8 cellular contexts compared by ENCODE assay signal in the genomic region with DNA sequence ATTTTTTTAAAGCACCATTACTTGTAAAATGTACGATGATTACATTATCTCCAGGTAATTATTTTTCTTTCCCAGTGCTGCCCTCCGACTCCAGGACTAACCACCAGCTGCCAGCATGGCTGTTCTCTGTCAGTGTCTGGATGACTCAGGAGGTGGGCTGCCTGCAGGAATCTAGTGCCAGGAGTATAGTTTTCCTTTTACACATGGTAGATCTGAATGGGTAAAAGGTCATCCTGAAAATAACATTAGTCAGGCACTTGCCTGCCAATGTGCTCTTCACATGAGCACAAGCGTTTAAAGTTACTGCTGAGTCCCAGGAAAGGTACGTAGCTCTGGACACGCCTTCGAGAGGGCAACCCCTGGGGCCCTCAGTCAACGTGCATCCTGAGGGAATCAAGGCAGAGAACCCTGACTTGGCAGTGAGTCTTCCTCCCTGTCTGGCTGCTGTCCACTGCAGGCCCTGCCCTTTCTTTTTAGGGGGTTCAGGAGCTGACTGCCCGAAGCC.
A peak's percentile ranks its signal among the peaks of the same experiment; 100 is the strongest.
DNase-seq lines count a peak whose midpoint lies in the region; ATAC-seq lines count a peak whose summit lies in the region.

No MANE protein-coding gene starts in this region.

- H3K27ac ChIP-seq in iPS-20b (ENCODE audit: low read length) (no peak overlapping the region), subcutaneous abdominal adipose tissue (ENCODE audit: low read depth, low read length) (peak overlapping the region; percentile 64)

- H3K36me3 ChIP-seq in iPS-20b (ENCODE audit: insufficient read depth, low read depth, low read length), result peaks cover 11% of the 10 kb centered on the region; the same call in 1 of the 2 replicates
- peaks cover 2 to 17% (median 12%) of the 10 kb centered on the region in 5 donors for H3K36me3 ChIP-seq in subcutaneous abdominal adipose tissue (ENCODE audit: control insufficient read depth in 5 of 5, insufficient read depth in 5 of 5, low read length in 5 of 5)

- H3K27me3 Mint-ChIP-seq in T-helper 1 cell treated with Interleukin-12 subunit alpha and Interleukin-12 subunit beta and Interleukin-4 antibody, amounts not matched to agents 30 μg/mL and 1 μg/mL, for 36 hours (ENCODE audit: low read depth), result no peaks in the 10 kb centered on the region
- peaks cover 2% of the 10 kb centered on the region for H3K27me3 Mint-ChIP-seq in activated naive CD8-positive, alpha-beta T cell treated with anti-CD3 and anti-CD28 coated beads, Interleukin-2, amount 50 U/mL, for 24 hours

- peaks cover 64% of the 10 kb centered on the region for H3K4me1 Mint-ChIP-seq in T-helper 1 cell treated with Interleukin-12 subunit alpha and Interleukin-12 subunit beta and Interleukin-4 antibody, amounts not matched to agents 30 μg/mL and 1 μg/mL, for 36 hours (ENCODE audit: low read depth)
- H3K4me1 Mint-ChIP-seq in activated naive CD8-positive, alpha-beta T cell treated with anti-CD3 and anti-CD28 coated beads, Interleukin-2, amount 50 U/mL, for 24 hours, result peaks cover 79% of the 10 kb centered on the region

- H3K27ac Mint-ChIP-seq in T-helper 1 cell treated with Interleukin-12 subunit alpha and Interleukin-12 subunit beta and Interleukin-4 antibody, amounts not matched to agents 30 μg/mL and 1 μg/mL, for 36 hours, result peak overlapping the region; percentile 99
- peak overlapping the region; percentile 98 for H3K27ac Mint-ChIP-seq in activated naive CD8-positive, alpha-beta T cell treated with anti-CD3 and anti-CD28 coated beads, Interleukin-2, amount 50 U/mL, for 24 hours

- no peaks in the 10 kb centered on the region for H3K9me3 Mint-ChIP-seq in T-helper 1 cell treated with Interleukin-12 subunit alpha and Interleukin-12 subunit beta and Interleukin-4 antibody, amounts not matched to agents 30 μg/mL and 1 μg/mL, for 36 hours
- H3K9me3 Mint-ChIP-seq in activated naive CD8-positive, alpha-beta T cell treated with anti-CD3 and anti-CD28 coated beads, Interleukin-2, amount 50 U/mL, for 24 hours, result no peaks in the 10 kb centered on the region

- H3K4me3 ChIP-seq in iPS-20b (ENCODE audit: low read length) (no peak overlapping the region), subcutaneous abdominal adipose tissue (ENCODE audit: low read depth in 1 of 5, low read length in 5 of 5) (peak overlapping the region in 1 of 5 donors; percentile 61)

- ATAC-seq in activated naive CD8-positive, alpha-beta T cell treated with anti-CD3 and anti-CD28 coated beads, Interleukin-2, amount 50 U/mL, for 24 hours, result no peak

- H3K27me3 ChIP-seq in iPS-20b (ENCODE audit: insufficient read depth, low read length) (peaks cover 15% of the 10 kb centered on the region), subcutaneous abdominal adipose tissue (ENCODE audit: control insufficient read depth in 5 of 5, insufficient read depth in 4 of 5, low read length in 5 of 5) (no peaks in the 10 kb centered on the region)

- DNase-seq in T-helper 1 cell (no peak), DMS153 treated with DMSO at 0.1 percent for 48 hours (lab: John Stamatoyannopoulos, UW; ENCODE audit: unreplicated experiment) (no peak), nucleus accumbens (lab: John Stamatoyannopoulos, UW) (no peak)
- no peak for DNase-seq in activated naive CD8-positive, alpha-beta T cell treated with anti-CD3 and anti-CD28 coated beads, Interleukin-2, amount 50 U/mL, for 24 hours
- DNase-seq in stimulated activated CD4-positive, alpha-beta T cell treated with anti-CD3 and anti-CD28 coated beads, Interleukin-2, amount 100 ng/mL, for 48 hours, result no peak

- H3K9ac ChIP-seq in iPS-20b (ENCODE audit: low read depth, low read length), result 0 out of 2 replicates have a peak overlapping the region, but pooled peaks have one; percentile 2
- no peak overlapping the region for H3K9ac ChIP-seq in subcutaneous abdominal adipose tissue (ENCODE audit: low read length in 5 of 5)

- H3K36me3 Mint-ChIP-seq in T-helper 1 cell treated with Interleukin-12 subunit alpha and Interleukin-12 subunit beta and Interleukin-4 antibody, amounts not matched to agents 30 μg/mL and 1 μg/mL, for 36 hours (ENCODE audit: low read depth), result peaks cover 40% of the 10 kb centered on the region
- peaks cover 43% of the 10 kb centered on the region for H3K36me3 Mint-ChIP-seq in activated naive CD8-positive, alpha-beta T cell treated with anti-CD3 and anti-CD28 coated beads, Interleukin-2, amount 50 U/mL, for 24 hours (ENCODE audit: low read depth)

- H3K9me3 ChIP-seq in iPS-20b (ENCODE audit: insufficient read depth, low read depth, low read length), result no peaks in the 10 kb centered on the region
- H3K9me3 ChIP-seq in subcutaneous abdominal adipose tissue (ENCODE audit: control insufficient read depth in 5 of 5, low read length in 5 of 5), result no peaks in the 10 kb centered on the region

- H3K4me1 ChIP-seq in iPS-20b (ENCODE audit: insufficient read depth, low read length) (no peaks in the 10 kb centered on the region), subcutaneous abdominal adipose tissue (ENCODE audit: control insufficient read depth in 5 of 5, insufficient read depth in 5 of 5, low read length in 5 of 5) (peaks cover 4 to 30% (median 27%) of the 10 kb centered on the region in 5 donors)

- peak overlapping the region; percentile 98 for H3K4me3 Mint-ChIP-seq in T-helper 1 cell treated with Interleukin-12 subunit alpha and Interleukin-12 subunit beta and Interleukin-4 antibody, amounts not matched to agents 30 μg/mL and 1 μg/mL, for 36 hours
- peak overlapping the region; percentile 99 for H3K4me3 Mint-ChIP-seq in activated naive CD8-positive, alpha-beta T cell treated with anti-CD3 and anti-CD28 coated beads, Interleukin-2, amount 50 U/mL, for 24 hours
